ENCODE assay signal across 25 cellular contexts in genomic region chr15:86701259-86701963, GRCh38.
A peak's percentile ranks its signal among the peaks of the same experiment; 100 is the strongest.
DNase-seq lines count a peak whose midpoint lies in the region; ATAC-seq, FAIRE-seq and TF ChIP-seq lines count a peak whose summit lies in the region.
"Had no signal": no experiment of that assay in that cellular context is flagged by ENCODE, and none has a peak within 500 bp of the region (broad histone marks: within the 10 kb centered on the region; RNA-seq: fewer than 3 reads in every experiment).

No MANE protein-coding gene starts in this region.

- H3K36me3 Mint-ChIP-seq in T-helper 2 cell treated with Interferon-gamma antibody and Interleukin-4, amounts not matched to agents 5 μg/mL and 100 μg/mL, for 36 hours (ENCODE audit: low read depth), result no peaks in the 10 kb centered on the region
- H3K36me3 Mint-ChIP-seq: CD14-positive monocyte had no signal

- no peak overlapping the region for H3K27ac ChIP-seq in HEK293 (ENCODE audit: extremely low read depth, low read depth, low read length)
- no peak overlapping the region for H3K27ac ChIP-seq in K562 (ENCODE audit: extremely low read depth, low read depth, low read length)
- H3K27ac ChIP-seq: 22Rv1; BLaER1 treated with 17β-estradiol and CSF1 and Interleukin-3, amounts not matched to agents 10 nM and 100 nM had no signal

- H3K27me3 Mint-ChIP-seq in T-helper 2 cell treated with Interferon-gamma antibody and Interleukin-4, amounts not matched to agents 5 μg/mL and 100 μg/mL, for 36 hours (ENCODE audit: low read depth), result peaks cover 2% of the 10 kb centered on the region

- ATAC-seq in K562, result no peak
- ATAC-seq in sciatic nerve, result no peak
- ATAC-seq: GM12878, HCT116 had no signal

- no peaks in the 10 kb centered on the region for H4K20me1 ChIP-seq in K562 (replicated peaks; ENCODE audit: control insufficient read depth, insufficient read depth, low read length)
- H4K20me1 ChIP-seq: BLaER1 treated with 17β-estradiol and CSF1 and Interleukin-3, amounts not matched to agents 10 nM and 100 nM had no signal

- H3K4me1 ChIP-seq in HEK293 (ENCODE audit: control insufficient read depth, insufficient read depth, low read length) (no peaks in the 10 kb centered on the region), K562 (replicated peaks in 1 of 2; ENCODE audit: control insufficient read depth in 2 of 2, insufficient read depth in 2 of 2, low read length in 2 of 2) (no peaks in the 10 kb centered on the region)
- H3K4me1 ChIP-seq: BE2C; BLaER1 treated with 17β-estradiol and CSF1 and Interleukin-3, amounts not matched to agents 10 nM and 100 nM had no signal

- intact Hi-C loops in K562 (cut with micrococcal nuclease), result no loop called here
- intact Hi-C loops in sciatic nerve (cut with DNase I), result no loop called here

- TF ChIP-seq POLR2A in K562 (conservative IDR thresholded peaks at IDR 0.05), result no peak

- no peak for DNase-seq in T-helper 2 cell treated with Interferon-gamma antibody and Interleukin-4, amounts not matched to agents 5 μg/mL and 100 μg/mL, for 36 hours (ENCODE audit: low spot score)
- DNase-seq in T-helper 2 cell, result no peak
- no peak for DNase-seq in K562 (ENCODE audit: extremely low read depth in 1 of 4, low spot score in 3 of 4)
- DNase-seq in GM13977 (ENCODE audit: low spot score), result no peak
- DNase-seq in sciatic nerve (ENCODE audit: low spot score), result no peak
- DNase-seq: ACHN; AML-193; BE2C; CD4-positive, alpha-beta T cell; CD8-positive, alpha-beta memory T cell; DMS 273 treated with DMSO at 0.1 percent for 48 hours; DMS79; EL; GDM1; H9; HFFc6 had no signal

- CTCF ChIA-PET in HEK293 (lab: Yijun Ruan, JAX) (interaction anchor here (0.7 kb wide), 2 partner anchors 39 to 205 kb away, joined by 4 to 9 read pairs; no protein-coding TSS in a partner anchor), K562 (lab: Yijun Ruan, JAX; ENCODE audit: low intra/inter-chr PET ratio) (no interaction called here)

- TF ChIP-seq CTCF in HEK293 (tag by site-specific recombination; IDR thresholded peaks at IDR 0.05) (no peak), K562 (IDR thresholded peaks at IDR 0.05 in 2 of 3, conservative IDR thresholded peaks at IDR 0.05 in 1 of 3; ENCODE audit: insufficient read depth in 2 of 3, low read depth in 1 of 3, low read length in 3 of 3) (no peak), GM13977 (IDR thresholded peaks at IDR 0.05; ENCODE audit: extremely low read depth, insufficient read depth, missing control alignments) (no peak)

- H3K4me2 ChIP-seq in K562 (ENCODE audit: insufficient read depth, low read length), result no peak overlapping the region
- H3K4me2 ChIP-seq: BLaER1 treated with 17β-estradiol and CSF1 and Interleukin-3, amounts not matched to agents 10 nM and 100 nM had no signal

- H3K36me3 ChIP-seq in HEK293 (ENCODE audit: control insufficient read depth in 2 of 2, insufficient read depth in 1 of 2, low read length in 2 of 2) (no peaks in the 10 kb centered on the region), K562 (ENCODE audit: control insufficient read depth, insufficient read depth, low read length) (no peaks in the 10 kb centered on the region)
- H3K36me3 ChIP-seq: BE2C; BLaER1 treated with 17β-estradiol and CSF1 and Interleukin-3, amounts not matched to agents 10 nM and 100 nM had no signal

- in situ Hi-C loops in K562 (cut with MboI) (no loop called here), GM13977 (cut with MboI; ENCODE audit: low pct_unique_long_range_greater_than_20kb, low sequenced_read_pairs, unreplicated experiment) (no loop called here)

- POLR2A ChIA-PET in HEK293 (lab: Yijun Ruan, JAX) (no interaction called here), K562 (lab: Yijun Ruan, JAX) (no interaction called here)

- H3K4me3 Mint-ChIP-seq in T-helper 2 cell treated with Interferon-gamma antibody and Interleukin-4, amounts not matched to agents 5 μg/mL and 100 μg/mL, for 36 hours, result no peak overlapping the region
- H3K4me3 Mint-ChIP-seq: CD14-positive monocyte; CD4-positive, alpha-beta T cell; CD8-positive, alpha-beta memory T cell; H9; HFFc6 had no signal

- TF ChIP-seq RAD21 in K562 (CRISPR knock-in tag; conservative IDR thresholded peaks at IDR 0.05 in 1 of 2, IDR thresholded peaks at IDR 0.05 in 1 of 2), result no peak

- no peaks in the 10 kb centered on the region for H3K79me2 ChIP-seq in K562 (ENCODE audit: control insufficient read depth, insufficient read depth, low read length)

- H3K9me3 ChIP-seq in HEK293 (ENCODE audit: control insufficient read depth, insufficient read depth, low read depth, low read length), result no peaks in the 10 kb centered on the region; the same call in none of the 2 replicates
- no peaks in the 10 kb centered on the region; the same call in 1 of the 2 replicates for H3K9me3 ChIP-seq in K562 (replicated peaks; ENCODE audit: control insufficient read depth, insufficient read depth, low read depth, low read length)
- H3K9me3 ChIP-seq: BE2C; BLaER1 treated with 17β-estradiol and CSF1 and Interleukin-3, amounts not matched to agents 10 nM and 100 nM had no signal

- peaks cover 5% of the 10 kb centered on the region for H3K9me3 Mint-ChIP-seq in T-helper 2 cell treated with Interferon-gamma antibody and Interleukin-4, amounts not matched to agents 5 μg/mL and 100 μg/mL, for 36 hours
- H3K9me3 Mint-ChIP-seq: H9 had no signal

- no peak overlapping the region for H3K9ac ChIP-seq in K562 (ENCODE audit: insufficient read depth in 1 of 2, low read depth in 2 of 2, low read length in 2 of 2)
- H3K9ac ChIP-seq: BLaER1 treated with 17β-estradiol and CSF1 and Interleukin-3, amounts not matched to agents 10 nM and 100 nM had no signal

- no peak overlapping the region for H3K4me3 ChIP-seq in HEK293 (ENCODE audit: low read depth, low read length)
- no peak overlapping the region for H3K4me3 ChIP-seq in K562
- H3K4me3 ChIP-seq: BLaER1 treated with 17β-estradiol and CSF1 and Interleukin-3, amounts not matched to agents 10 nM and 100 nM; GM12878 had no signal

- H3K4me1 Mint-ChIP-seq in T-helper 2 cell treated with Interferon-gamma antibody and Interleukin-4, amounts not matched to agents 5 μg/mL and 100 μg/mL, for 36 hours (ENCODE audit: low read depth), result no peaks in the 10 kb centered on the region
- H3K4me1 Mint-ChIP-seq: CD14-positive monocyte; CD8-positive, alpha-beta memory T cell; H9 had no signal

- H3K27ac Mint-ChIP-seq in T-helper 2 cell treated with Interferon-gamma antibody and Interleukin-4, amounts not matched to agents 5 μg/mL and 100 μg/mL, for 36 hours, result peak overlapping the region; percentile 18
- H3K27ac Mint-ChIP-seq: CD14-positive monocyte; CD4-positive, alpha-beta T cell; H9; HFFc6 had no signal

- no peak overlapping the region for H2AFZ ChIP-seq in K562 (ENCODE audit: low read depth, low read length)

- H3K9me1 ChIP-seq in K562 (ENCODE audit: control insufficient read depth, insufficient read depth, low read length), result no peaks in the 10 kb centered on the region

- H3K27me3 ChIP-seq in K562 (ENCODE audit: control insufficient read depth in 2 of 2, insufficient read depth in 2 of 2, low read length in 2 of 2), result no peaks in the 10 kb centered on the region
- H3K27me3 ChIP-seq: BE2C; BLaER1 treated with 17β-estradiol and CSF1 and Interleukin-3, amounts not matched to agents 10 nM and 100 nM had no signal

- FAIRE-seq in K562 (lab: Jason Lieb, UNC), result no peak
- FAIRE-seq: A204.1, D721Med, GM12878, GM18507 had no signal

- TF ChIP-seq EP300 in K562 (IDR thresholded peaks at IDR 0.05; ENCODE audit: low read length), result no peak

- no TSS peak for BruUV-seq in K562 (replicated peaks; lab: Mats Ljungman, UMichigan)

TF ChIP-seq in HEK293, 187 proteins besides CTCF, POLR2A, EP300 and RAD21:
- TF ChIP-seq ZNF837 (tag by site-specific recombination; IDR thresholded peaks at IDR 0.05), result no peak
- no peak for TF ChIP-seq OVOL3 (tag by site-specific recombination; IDR thresholded peaks at IDR 0.05)
- peak; percentile 92 for TF ChIP-seq PRDM1 (tag by site-specific recombination; IDR thresholded peaks at IDR 0.05)
- TF ChIP-seq ZNF423 (tag by site-specific recombination; IDR thresholded peaks at IDR 0.05), result no peak

TF ChIP-seq in K562, 482 proteins besides CTCF, POLR2A, EP300 and RAD21 (continues in another document):
- TF ChIP-seq NBN (IDR thresholded peaks at IDR 0.05; ENCODE audit: low read depth) (no peak), MED1 (CRISPR knock-in tag; IDR thresholded peaks at IDR 0.05; ENCODE audit: borderline replicate concordance) (no peak), ZNF780A (CRISPR knock-in tag; IDR thresholded peaks at IDR 0.05) (no peak), ZFP30 (CRISPR knock-in tag; IDR thresholded peaks at IDR 0.05; ENCODE audit: borderline replicate concordance) (no peak), E2F3 (CRISPR knock-in tag; IDR thresholded peaks at IDR 0.05) (no peak), SMARCE1 (IDR thresholded peaks at IDR 0.05) (no peak), DLX4 (CRISPR knock-in tag; IDR thresholded peaks at IDR 0.05) (no peak), SIN3A (IDR thresholded peaks at IDR 0.05; ENCODE audit: borderline replicate concordance in 2 of 2, control insufficient read depth in 1 of 2, low read depth in 2 of 2, low read length in 2 of 2) (no peak), ZNF785 (CRISPR knock-in tag; IDR thresholded peaks at IDR 0.05) (no peak), C11orf30 (IDR thresholded peaks at IDR 0.05; ENCODE audit: low read depth) (0 out of 2 replicates have a peak, but pooled peaks have one; percentile 30), MLX (CRISPR knock-in tag; conservative IDR thresholded peaks at IDR 0.05) (no peak), MAFK (IDR thresholded peaks at IDR 0.05; ENCODE audit: low read length) (peak; percentile 73), ZNF507 (tag; conservative IDR thresholded peaks at IDR 0.05) (no peak), ETS2 (tag; IDR thresholded peaks at IDR 0.05; ENCODE audit: borderline replicate concordance, poor library complexity, severe bottlenecking) (no peak), ZNF232 (CRISPR knock-in tag; IDR thresholded peaks at IDR 0.05) (no peak), SNRNP70 (optimal IDR thresholded peaks at IDR 0.05; ENCODE audit: low read depth, low read length) (no peak)
